In the genomic region with DNA sequence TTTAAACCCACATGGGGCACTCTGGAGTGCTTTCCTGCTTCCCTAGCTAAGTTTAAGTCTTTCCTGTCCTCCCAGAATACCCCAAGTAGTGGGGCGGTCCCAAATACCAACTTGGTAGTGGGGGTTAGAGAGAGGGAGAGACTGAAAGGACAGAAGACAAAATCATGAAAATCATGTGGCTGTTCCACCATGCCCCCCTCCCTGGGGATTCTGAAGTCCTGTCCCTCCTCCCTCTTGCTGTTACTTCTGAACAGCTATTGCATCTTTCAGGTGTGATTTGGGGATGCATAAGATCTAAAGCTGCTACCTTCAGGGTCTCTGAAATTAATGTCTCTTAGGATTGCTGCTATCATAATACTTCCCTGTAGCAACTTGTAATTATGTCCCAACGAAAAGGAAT, we compare ENCODE assay signal across 18 cellular contexts.
DNase-seq lines count a peak whose midpoint lies in the region; ATAC-seq and TF ChIP-seq lines count a peak whose summit lies in the region.
"Had no signal": no experiment of that assay in that cellular context is flagged by ENCODE, and none has a peak within 500 bp of the region (broad histone marks: within the 10 kb centered on the region; RNA-seq: fewer than 3 reads in every experiment).

No MANE protein-coding gene starts in this region.

- H3K4me1 Mint-ChIP-seq in activated CD4-positive, alpha-beta memory T cell treated with anti-CD3 and anti-CD28 coated beads for 36 hours (ENCODE audit: low read depth), result peaks cover 28% of the 10 kb centered on the region
- H3K4me1 Mint-ChIP-seq in stimulated activated effector memory CD8-positive, alpha-beta T cell treated with anti-CD3 and anti-CD28 coated beads, Interleukin-12 subunit alpha, Interleukin-12 subunit beta, amount 100 ng/mL, for 72 hours, result peaks cover 47% of the 10 kb centered on the region
- H3K4me1 Mint-ChIP-seq in type B pancreatic cell (ENCODE audit: unreplicated experiment), result peaks cover 9% of the 10 kb centered on the region
- H3K4me1 Mint-ChIP-seq: CD8-positive, alpha-beta memory T cell had no signal

- no peak for DNase-seq in heart left ventricle
- DNase-seq in Right ventricle myocardium superior, result no peak
- DNase-seq in activated CD4-positive, alpha-beta memory T cell treated with anti-CD3 and anti-CD28 coated beads for 36 hours, result no peak
- no peak for DNase-seq in lower lobe of right lung
- DNase-seq in stimulated activated effector memory CD8-positive, alpha-beta T cell treated with anti-CD3 and anti-CD28 coated beads, Interleukin-12 subunit alpha, Interleukin-12 subunit beta, amount 100 ng/mL, for 72 hours (ENCODE audit: low spot score in 2 of 2), result no peak
- DNase-seq in anterior cingulate cortex (lab: John Stamatoyannopoulos, UW), result no peak
- DNase-seq in type B pancreatic cell (ENCODE audit: extremely low spot score, unreplicated experiment), result no peak
- DNase-seq in stimulated activated CD4-positive, alpha-beta T cell treated with anti-CD3 and anti-CD28 coated beads, Interleukin-1b, Interleukin-23, amount 100 ng/mL, for 48 hours, result no peak
- DNase-seq: CD8-positive, alpha-beta memory T cell; DND-41; KG1; NCI-H1436; NCI-H2029 treated with DMSO at 0.1 percent for 48 hours; NCI-H446 treated with DMSO at 0.1 percent for 48 hours; NCI-H748 treated with DMSO at 0.1 percent for 48 hours; OCI-M1; RPMI8226 had no signal

- intact Hi-C loops in heart left ventricle (cut with DNase I) (no loop called here), Right ventricle myocardium superior (cut with DNase I) (no loop called here), lower lobe of right lung (cut with DNase I) (no loop called here)
- intact Hi-C loops in activated CD4-positive, alpha-beta memory T cell treated with anti-CD3 and anti-CD28 coated beads for 36 hours (cut with micrococcal nuclease), result loop anchor here (5.0 kb wide), 1 partner anchor 62 kb away; no protein-coding TSS in a partner anchor

- no peak for ATAC-seq in heart left ventricle
- no peak for ATAC-seq in Right ventricle myocardium superior (ENCODE audit: poor library complexity)
- no peak for ATAC-seq in lower lobe of right lung
- no peak for ATAC-seq in stimulated activated effector memory CD8-positive, alpha-beta T cell treated with anti-CD3 and anti-CD28 coated beads, Interleukin-12 subunit alpha, Interleukin-12 subunit beta, amount 100 ng/mL, for 72 hours

- H3K27ac Mint-ChIP-seq in activated CD4-positive, alpha-beta memory T cell treated with anti-CD3 and anti-CD28 coated beads for 36 hours, result peak overlapping the region; percentile 2
- peak overlapping the region; percentile 92 for H3K27ac Mint-ChIP-seq in stimulated activated effector memory CD8-positive, alpha-beta T cell treated with anti-CD3 and anti-CD28 coated beads, Interleukin-12 subunit alpha, Interleukin-12 subunit beta, amount 100 ng/mL, for 72 hours
- H3K27ac Mint-ChIP-seq in type B pancreatic cell, result no peak overlapping the region
- H3K27ac Mint-ChIP-seq: CD8-positive, alpha-beta memory T cell had no signal

- H3K4me1 ChIP-seq in heart left ventricle, result peaks cover 0 to 53% (median 17%) of the 10 kb centered on the region in 12 donors
- peaks cover 31% of the 10 kb centered on the region for H3K4me1 ChIP-seq in lower lobe of right lung
- H3K4me1 ChIP-seq: BLaER1 had no signal

- TF ChIP-seq CTCF in heart left ventricle (IDR thresholded peaks at IDR 0.05) (no peak), lower lobe of right lung (IDR thresholded peaks at IDR 0.05) (no peak), type B pancreatic cell (conservative IDR thresholded peaks at IDR 0.05) (no peak)

- no peaks in the 10 kb centered on the region for H3K27me3 ChIP-seq in heart left ventricle
- no peaks in the 10 kb centered on the region for H3K27me3 ChIP-seq in lower lobe of right lung (ENCODE audit: low read depth)
- H3K27me3 ChIP-seq: BLaER1 had no signal

- POLR2A ChIA-PET in activated CD4-positive, alpha-beta memory T cell treated with anti-CD3 and anti-CD28 coated beads for 36 hours (lab: Charles Lee), result interaction anchor here (0.9 to 2.6 kb wide), 2 partner anchors 11 to 21 kb away, joined by 4 to 15 read pairs; no protein-coding TSS in a partner anchor

- H3K36me3 ChIP-seq in heart left ventricle (peaks cover 0 to under 1% (median 0%) of the 10 kb centered on the region in 9 donors), lower lobe of right lung (no peaks in the 10 kb centered on the region)

- WGBS in heart left ventricle, 4 donors, result 91 to 100% (median 93%) methylated on average over 2 of the region's 2 CpGs

- peaks cover 15% of the 10 kb centered on the region for H3K36me3 Mint-ChIP-seq in activated CD4-positive, alpha-beta memory T cell treated with anti-CD3 and anti-CD28 coated beads for 36 hours
- peaks cover 15% of the 10 kb centered on the region for H3K36me3 Mint-ChIP-seq in stimulated activated effector memory CD8-positive, alpha-beta T cell treated with anti-CD3 and anti-CD28 coated beads, Interleukin-12 subunit alpha, Interleukin-12 subunit beta, amount 100 ng/mL, for 72 hours
- peaks cover 10% of the 10 kb centered on the region for H3K36me3 Mint-ChIP-seq in type B pancreatic cell

- no peak for TF ChIP-seq POLR2A in heart left ventricle (IDR thresholded peaks at IDR 0.05)

- no peaks in the 10 kb centered on the region for H3K27me3 Mint-ChIP-seq in activated CD4-positive, alpha-beta memory T cell treated with anti-CD3 and anti-CD28 coated beads for 36 hours
- no peaks in the 10 kb centered on the region for H3K27me3 Mint-ChIP-seq in type B pancreatic cell
- H3K27me3 Mint-ChIP-seq: CD8-positive, alpha-beta memory T cell had no signal

- CTCF ChIA-PET in activated CD4-positive, alpha-beta memory T cell treated with anti-CD3 and anti-CD28 coated beads for 36 hours (lab: Charles Lee), result interaction anchor here (0.8 to 1.3 kb wide), 4 partner anchors 10 to 333 kb away, joined by 3 to 5 read pairs (median 4); no protein-coding TSS in a partner anchor

- H3K4me3 Mint-ChIP-seq in activated CD4-positive, alpha-beta memory T cell treated with anti-CD3 and anti-CD28 coated beads for 36 hours, result no peak overlapping the region
- peak overlapping the region; percentile 57 for H3K4me3 Mint-ChIP-seq in stimulated activated effector memory CD8-positive, alpha-beta T cell treated with anti-CD3 and anti-CD28 coated beads, Interleukin-12 subunit alpha, Interleukin-12 subunit beta, amount 100 ng/mL, for 72 hours
- H3K4me3 Mint-ChIP-seq in type B pancreatic cell, result no peak overlapping the region
- H3K4me3 Mint-ChIP-seq: CD8-positive, alpha-beta memory T cell had no signal

- peak overlapping the region; percentile 29 to 87 (median 66) for H3K27ac ChIP-seq in heart left ventricle
- peak overlapping the region; percentile 66 for H3K27ac ChIP-seq in lower lobe of right lung
- H3K27ac ChIP-seq: BLaER1 had no signal

- no peaks in the 10 kb centered on the region for H3K9me3 Mint-ChIP-seq in activated CD4-positive, alpha-beta memory T cell treated with anti-CD3 and anti-CD28 coated beads for 36 hours
- H3K9me3 Mint-ChIP-seq in stimulated activated effector memory CD8-positive, alpha-beta T cell treated with anti-CD3 and anti-CD28 coated beads, Interleukin-12 subunit alpha, Interleukin-12 subunit beta, amount 100 ng/mL, for 72 hours, result no peaks in the 10 kb centered on the region
- peaks cover 4% of the 10 kb centered on the region for H3K9me3 Mint-ChIP-seq in type B pancreatic cell

- no peaks in the 10 kb centered on the region for H3K9me3 ChIP-seq in heart left ventricle
- H3K9me3 ChIP-seq in lower lobe of right lung, result no peaks in the 10 kb centered on the region
- H3K9me3 ChIP-seq: BLaER1 had no signal

- H3K4me3 ChIP-seq in heart left ventricle, result no peak overlapping the region
- no peak overlapping the region for H3K4me3 ChIP-seq in lower lobe of right lung
- H3K4me3 ChIP-seq: BLaER1 had no signal
